In genomic region chr20:54938707-54939106, GRCh38 we compare ENCODE assay signal across 1 cellular context.
TF ChIP-seq lines count a peak whose summit lies in the region.

No MANE protein-coding gene starts in this region.

TF ChIP-seq in SK-N-SH, 30 proteins besides CTCF, POLR2A, EP300 and RAD21 (continued from another document):
- no peak for TF ChIP-seq PBX3 (IDR thresholded peaks at IDR 0.05)
- no peak for TF ChIP-seq SIN3A (IDR thresholded peaks at IDR 0.05; ENCODE audit: borderline replicate concordance, low read depth, low read length)
- TF ChIP-seq FOXJ3 (CRISPR knock-in tag; IDR thresholded peaks at IDR 0.05) = peak; percentile 83
- no peak for TF ChIP-seq USF1 (IDR thresholded peaks at IDR 0.05; ENCODE audit: borderline replicate concordance, low read depth)
- TF ChIP-seq RCOR1 (IDR thresholded peaks at IDR 0.05; ENCODE audit: low read length) = peak; percentile 96
- TF ChIP-seq EZH2phosphoT487 (IDR thresholded peaks at IDR 0.05; ENCODE audit: borderline replicate concordance, low read depth) = no peak
- peak; percentile 94 for TF ChIP-seq GATA2 (CRISPR knock-in tag; IDR thresholded peaks at IDR 0.05)
- TF ChIP-seq CHD2 (IDR thresholded peaks at IDR 0.05; ENCODE audit: low read length, partially characterized antibody) = peak; percentile 76
- peak; percentile 30; the same call in 1 of the 2 replicates for TF ChIP-seq SMC3 (IDR thresholded peaks at IDR 0.05; ENCODE audit: low read depth, low read length)
- TF ChIP-seq USF2 (IDR thresholded peaks at IDR 0.05; ENCODE audit: borderline replicate concordance, low read depth, low read length) = no peak
